In the genomic region with DNA sequence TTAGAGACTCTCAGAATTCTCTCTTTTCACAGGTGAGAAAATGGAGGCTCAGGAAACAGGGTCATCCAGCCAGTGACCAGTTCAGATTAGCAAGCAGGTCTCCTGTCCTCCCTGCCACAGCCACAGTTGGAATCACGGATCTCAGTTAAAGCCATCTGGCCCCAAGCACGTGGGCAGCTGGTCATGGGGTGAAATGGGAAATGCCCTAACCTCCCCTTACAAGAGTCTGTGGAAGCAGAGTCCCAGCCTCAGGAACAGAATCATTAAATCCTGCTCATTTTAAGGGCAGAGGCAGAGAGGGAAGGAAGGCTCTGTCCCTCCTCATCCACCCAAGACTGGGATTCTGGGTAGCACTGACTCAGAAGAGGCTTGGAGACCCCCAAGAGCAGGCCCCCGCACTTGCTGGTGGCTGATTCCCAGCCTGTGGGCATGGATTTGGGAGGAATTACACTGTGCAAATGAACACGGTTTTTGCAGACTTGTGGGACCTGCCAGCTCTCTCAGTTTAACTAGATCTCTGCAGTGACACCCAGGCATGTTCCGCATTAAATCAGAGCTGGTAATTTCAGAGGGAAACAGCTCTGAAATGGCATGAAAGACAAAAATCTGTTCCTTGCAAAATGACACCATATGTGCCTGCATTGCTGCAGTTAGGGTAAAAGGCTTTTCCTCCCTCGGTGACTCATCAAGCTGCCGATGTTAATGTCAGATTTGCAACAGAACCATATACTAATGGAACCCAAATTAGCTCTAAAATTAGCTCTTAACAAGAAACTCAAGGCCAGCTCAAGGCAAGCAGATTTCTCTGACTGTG, we compare ENCODE assay signal across 10 cellular contexts.
DNase-seq lines count a peak whose midpoint lies in the region; ATAC-seq and TF ChIP-seq lines count a peak whose summit lies in the region.
"Had no signal": no experiment of that assay in that cellular context is flagged by ENCODE, and none has a peak within 500 bp of the region (broad histone marks: within the 10 kb centered on the region; RNA-seq: fewer than 3 reads in every experiment).

No MANE protein-coding gene starts in this region.

- H3K9me3 ChIP-seq in GM23248 (ENCODE audit: low read depth): no peaks in the 10 kb centered on the region
- H3K9me3 ChIP-seq in effector memory CD4-positive, alpha-beta T cell (ENCODE audit: control insufficient read depth, low read length): no peaks in the 10 kb centered on the region

- H3K36me3 ChIP-seq in GM23248 (ENCODE audit: low read depth): no peaks in the 10 kb centered on the region
- no peaks in the 10 kb centered on the region for H3K36me3 ChIP-seq in effector memory CD4-positive, alpha-beta T cell (ENCODE audit: control insufficient read depth, insufficient read depth, low read length)

- no peaks in the 10 kb centered on the region for H3K27me3 ChIP-seq in GM23248 (replicated peaks; ENCODE audit: insufficient read depth)
- peaks cover 3% of the 10 kb centered on the region for H3K27me3 ChIP-seq in effector memory CD4-positive, alpha-beta T cell (replicated peaks; ENCODE audit: control insufficient read depth, insufficient read depth, low read length, poor library complexity, severe bottlenecking)

- ATAC-seq in sciatic nerve (peak; percentile 25), HG03520 (IDR thresholded peaks at IDR 0.05; ENCODE audit: unreplicated experiment) (no peak)

- WGBS in GM23248 (ENCODE audit: low coverage in 1 of 2, low lambda C conversion rate in 2 of 2, missing lambda C conversion rate in 2 of 2), 2 experiments: 0% methylated on average over 7 of the region's 7 CpGs

- peak overlapping the region; percentile 75 for H3K4me2 ChIP-seq in GM23248 (ENCODE audit: unreplicated experiment)
- H3K4me2 ChIP-seq: KMS-11 had no signal

- peak; percentile 87 for DNase-seq in GM23248
- DNase-seq in RWPE1 (ENCODE audit: low spot score): peak; percentile 54
- peak; percentile 81 for DNase-seq in fibroblast of peridontal ligament (ENCODE audit: extremely low read depth)
- peak; percentile 45 for DNase-seq in sciatic nerve (ENCODE audit: low spot score)
- no peak for DNase-seq in effector memory CD4-positive, alpha-beta T cell
- no peak for DNase-seq in NCI-H1048 (lab: John Stamatoyannopoulos, UW)
- no peak for DNase-seq in activated CD4-positive, alpha-beta T cell treated with anti-CD3 and anti-CD28 coated beads for 48 hours
- DNase-seq: stimulated activated CD4-positive, alpha-beta T cell treated with anti-CD3 and anti-CD28 coated beads, Interleukin-4, amount 100 ng/mL, for 1 hour had no signal

- H3K9ac ChIP-seq in GM23248: peak overlapping the region; percentile 50; the same call in 1 of the 2 replicates
- H3K9ac ChIP-seq: KMS-11 had no signal

- peak overlapping the region; percentile 59 for H3K27ac ChIP-seq in GM23248
- peak overlapping the region; percentile 72 for H3K27ac ChIP-seq in RWPE1
- H3K27ac ChIP-seq in effector memory CD4-positive, alpha-beta T cell (ENCODE audit: insufficient read depth, low read length, poor library complexity, severe bottlenecking): no peak overlapping the region
- H3K27ac ChIP-seq: KMS-11 had no signal

- in situ Hi-C loops in GM23248 (cut with MboI): no loop called here

- CTCF ChIA-PET in RWPE1 (lab: Yijun Ruan, JAX): interaction anchor here (0.6 to 1.8 kb wide), 2 partner anchors 13 to 232 kb away, joined by 3 to 5 read pairs; no protein-coding TSS in a partner anchor

- no peaks in the 10 kb centered on the region for H4K20me1 ChIP-seq in GM23248 (ENCODE audit: insufficient read depth)

- POLR2A ChIA-PET in RWPE1 (lab: Yijun Ruan, JAX; ENCODE audit: low non-redundant PET): no interaction called here

- peaks cover 46% of the 10 kb centered on the region for H3F3A ChIP-seq in GM23248 (ENCODE audit: insufficient read depth)

- no peaks in the 10 kb centered on the region for H3K79me2 ChIP-seq in GM23248 (ENCODE audit: insufficient read depth)

- TF ChIP-seq CTCF in RWPE1 (conservative IDR thresholded peaks at IDR 0.05; ENCODE audit: low read depth): no peak

- peak overlapping the region; percentile 55 for H3K4me3 ChIP-seq in GM23248
- no peak overlapping the region for H3K4me3 ChIP-seq in effector memory CD4-positive, alpha-beta T cell (ENCODE audit: insufficient read depth, low read depth, low read length, poor library complexity, severe bottlenecking)

- intact Hi-C loops in sciatic nerve (cut with DNase I): no loop called here

- peaks cover 49% of the 10 kb centered on the region for H3K4me1 ChIP-seq in GM23248 (ENCODE audit: insufficient read depth)
- H3K4me1 ChIP-seq in effector memory CD4-positive, alpha-beta T cell (ENCODE audit: control insufficient read depth, insufficient read depth, low read length, poor library complexity, severe bottlenecking): no peaks in the 10 kb centered on the region

- peak overlapping the region; percentile 55 for H2AFZ ChIP-seq in GM23248

- H3K9me2 ChIP-seq in GM23248 (ENCODE audit: insufficient read depth): no peaks in the 10 kb centered on the region

Comparison
In these comparisons a context has a peak if more than half of its experiments do, and no peak if none do; other contexts are left out.
1. DNase-seq: peak in GM23248 (single experiment), RWPE1 (single experiment), fibroblast of peridontal ligament (single experiment) and sciatic nerve (single experiment); none in effector memory CD4-positive, alpha-beta T cell (0 of 3), NCI-H1048 (single experiment) and activated CD4-positive, alpha-beta T cell treated with anti-CD3 and anti-CD28 coated beads for 48 hours (single experiment).